18 cellular contexts compared by ENCODE assay signal in the genomic region with DNA sequence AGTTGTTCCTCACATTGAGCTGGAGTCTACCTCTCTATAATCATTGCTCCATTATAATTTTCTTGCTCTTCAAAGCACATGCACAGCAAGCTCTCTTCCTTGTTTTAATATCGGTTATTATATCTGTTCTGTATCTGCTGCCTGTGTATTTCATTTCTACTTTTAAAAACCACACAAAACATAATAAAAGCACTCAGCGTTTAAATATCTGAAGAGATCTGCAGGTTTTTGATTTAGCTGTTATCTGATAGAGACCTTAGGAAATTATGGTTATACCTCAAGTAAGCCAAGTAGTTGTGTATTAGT. TPM values are rescaled to one million over a fixed set of nuclear protein-coding genes. Genes with fewer than 3 reads are reported as not detected.
"Had no signal": no experiment of that assay in that cellular context is flagged by ENCODE, and none has a peak within 500 bp of the region (broad histone marks: within the 10 kb centered on the region; RNA-seq: fewer than 3 reads in every experiment).

No MANE protein-coding gene starts in this region.

- H3K36me3 ChIP-seq: adrenal gland, SJSA1 had no signal

- H3K4me1 Mint-ChIP-seq: activated CD4-positive, alpha-beta T cell treated with anti-CD3 and anti-CD28 coated beads, Interleukin-2, amount 10 ng/mL, durations not matched to agents 7 days and 5 days; activated naive CD8-positive, alpha-beta T cell treated with anti-CD3 and anti-CD28 coated beads, Interleukin-2, amount 10 ng/mL, durations not matched to agents 7 days and 5 days; T-helper 17 cell had no signal

- ATAC-seq: activated CD8-positive, alpha-beta T cell treated with anti-CD3 and anti-CD28 coated beads for 36 hours; K562; T-helper 17 cell had no signal

- H3K27me3 ChIP-seq: adrenal gland, SJSA1 had no signal

- H3K4me3 Mint-ChIP-seq: activated CD4-positive, alpha-beta T cell treated with anti-CD3 and anti-CD28 coated beads, Interleukin-2, amount 10 ng/mL, durations not matched to agents 7 days and 5 days; activated CD8-positive, alpha-beta T cell treated with anti-CD3 and anti-CD28 coated beads for 36 hours; activated naive CD8-positive, alpha-beta T cell treated with anti-CD3 and anti-CD28 coated beads, Interleukin-2, amount 10 ng/mL, durations not matched to agents 7 days and 5 days; T-helper 17 cell had no signal

- H3K27ac Mint-ChIP-seq: activated CD4-positive, alpha-beta T cell treated with anti-CD3 and anti-CD28 coated beads, Interleukin-2, amount 10 ng/mL, durations not matched to agents 7 days and 5 days; activated CD8-positive, alpha-beta T cell treated with anti-CD3 and anti-CD28 coated beads for 36 hours; activated naive CD8-positive, alpha-beta T cell treated with anti-CD3 and anti-CD28 coated beads, Interleukin-2, amount 10 ng/mL, durations not matched to agents 7 days and 5 days; T-helper 17 cell had no signal

- DNase-seq: activated CD4-positive, CD25-positive, alpha-beta regulatory T cell; activated CD8-positive, alpha-beta memory T cell treated with anti-CD3 and anti-CD28 coated beads, Interleukin-2, amount 50 U/mL, for 4 hours; activated naive CD8-positive, alpha-beta T cell treated with anti-CD3 and anti-CD28 coated beads, Interleukin-2, amount 10 ng/mL, durations not matched to agents 7 days and 5 days; cerebellar nuclear complex; Kasumi-1; NCI-H1092; NCI-H1930; NCI-H2107; NCI-H2171 treated with DMSO at 0.1 percent for 48 hours; NCI-H510A treated with DMSO at 0.1 percent for 48 hours; SHP77; T-helper 17 cell had no signal

- H3K9me3 ChIP-seq: adrenal gland, SJSA1 had no signal

- H3K36me3 Mint-ChIP-seq: activated naive CD8-positive, alpha-beta T cell treated with anti-CD3 and anti-CD28 coated beads, Interleukin-2, amount 10 ng/mL, durations not matched to agents 7 days and 5 days had no signal

- H3K4me3 ChIP-seq: adrenal gland, K562, SJSA1 had no signal

- H3K27ac ChIP-seq: adrenal gland, SJSA1 had no signal

- H3K9me3 Mint-ChIP-seq: activated CD4-positive, alpha-beta T cell treated with anti-CD3 and anti-CD28 coated beads, Interleukin-2, amount 10 ng/mL, durations not matched to agents 7 days and 5 days; activated CD8-positive, alpha-beta T cell treated with anti-CD3 and anti-CD28 coated beads for 36 hours; activated naive CD8-positive, alpha-beta T cell treated with anti-CD3 and anti-CD28 coated beads, Interleukin-2, amount 10 ng/mL, durations not matched to agents 7 days and 5 days had no signal

- H3K4me1 ChIP-seq: adrenal gland had no signal

RNA-seq across cellular contexts. Expression of gene SERPINB7, which starts 49.0 kb away (rescaled TPM):
- total RNA-seq: activated CD4-positive, alpha-beta T cell treated with anti-CD3 and anti-CD28 coated beads, Interleukin-2, amount 10 ng/mL, durations not matched to agents 7 days and 5 days; activated CD8-positive, alpha-beta T cell treated with anti-CD3 and anti-CD28 coated beads for 36 hours; activated naive CD8-positive, alpha-beta T cell treated with anti-CD3 and anti-CD28 coated beads, Interleukin-2, amount 10 ng/mL, durations not matched to agents 7 days and 5 days; cardiac septum; K562; T-helper 17 cell had no signal
- polyA plus RNA-seq: adrenal gland, K562 had no signal
